ENCODE assay signal across 29 cellular contexts in genomic region chr13:71051573-71051972, GRCh38.
"Had no signal": no experiment of that assay in that cellular context is flagged by ENCODE, and none has a peak within 500 bp of the region (broad histone marks: within the 10 kb centered on the region; RNA-seq: fewer than 3 reads in every experiment).

No MANE protein-coding gene starts in this region.

- H3K9me3 Mint-ChIP-seq: stimulated activated naive CD8-positive, alpha-beta T cell treated with anti-CD3 and anti-CD28 coated beads, Interleukin-15, Interleukin-2, amounts not matched to agents 100 ng/mL and 50 ng/mL, for 24 hours had no signal

- FAIRE-seq: urothelium cell line had no signal

- H3K36me3 Mint-ChIP-seq: stimulated activated effector memory CD8-positive, alpha-beta T cell treated with anti-CD3 and anti-CD28 coated beads, Interleukin-12 subunit alpha, Interleukin-12 subunit beta, amount 100 ng/mL, for 72 hours; stimulated activated memory B cell treated with anti-CD40 and anti-IgM and Interleukin-4, amounts not matched to agents 10 μg/mL and 1 μg/mL and 100 μg/mL, for 72 hours; stimulated activated naive B cell treated with anti-CD40 and anti-IgM and Interleukin-4, amounts not matched to agents 10 μg/mL and 1 μg/mL and 100 μg/mL, for 72 hours had no signal

- H3K27me3 Mint-ChIP-seq: stimulated activated memory B cell treated with anti-CD40 and anti-IgM and Interleukin-4, amounts not matched to agents 10 μg/mL and 1 μg/mL and 100 μg/mL, for 72 hours; stimulated activated naive B cell treated with anti-CD40 and anti-IgM and Interleukin-4, amounts not matched to agents 10 μg/mL and 1 μg/mL and 100 μg/mL, for 72 hours; stimulated activated naive CD8-positive, alpha-beta T cell treated with anti-CD3 and anti-CD28 coated beads, Interleukin-15, amount 100 ng/mL, for 72 hours; stimulated activated naive CD8-positive, alpha-beta T cell treated with anti-CD3 and anti-CD28 coated beads, Interleukin-15, Interleukin-2, amounts not matched to agents 100 ng/mL and 50 ng/mL, for 24 hours; type B pancreatic cell had no signal

- H3K9me3 ChIP-seq: suprapubic skin, testis, thoracic aorta, thyroid gland, upper lobe of right lung, uterus, vagina had no signal

- H3K36me3 ChIP-seq: stomach, suprapubic skin, thoracic aorta, thyroid gland, tibial artery, tibial nerve, transverse colon, upper lobe of left lung, upper lobe of right lung, uterus, vagina had no signal

- H3K27me3 ChIP-seq: stomach, suprapubic skin, testis, thyroid gland, tibial artery, tibial nerve, transverse colon, upper lobe of left lung, upper lobe of right lung, uterus, vagina had no signal

- H3K4me1 Mint-ChIP-seq: stimulated activated effector memory CD8-positive, alpha-beta T cell treated with anti-CD3 and anti-CD28 coated beads, Interleukin-12 subunit alpha, Interleukin-12 subunit beta, amount 100 ng/mL, for 72 hours; stimulated activated memory B cell treated with anti-CD40 and anti-IgM and Interleukin-4, amounts not matched to agents 10 μg/mL and 1 μg/mL and 100 μg/mL, for 72 hours; stimulated activated naive CD8-positive, alpha-beta T cell treated with anti-CD3 and anti-CD28 coated beads, Interleukin-15, amount 100 ng/mL, for 72 hours had no signal

- H3K27ac Mint-ChIP-seq: stimulated activated effector memory CD8-positive, alpha-beta T cell treated with anti-CD3 and anti-CD28 coated beads, Interleukin-12 subunit alpha, Interleukin-12 subunit beta, amount 100 ng/mL, for 72 hours; stimulated activated memory B cell treated with anti-CD40 and anti-IgM and Interleukin-4, amounts not matched to agents 10 μg/mL and 1 μg/mL and 100 μg/mL, for 72 hours; stimulated activated naive B cell treated with anti-CD40 and anti-IgM and Interleukin-4, amounts not matched to agents 10 μg/mL and 1 μg/mL and 100 μg/mL, for 72 hours; stimulated activated naive CD8-positive, alpha-beta T cell treated with anti-CD3 and anti-CD28 coated beads, Interleukin-15, amount 100 ng/mL, for 72 hours; stimulated activated naive CD8-positive, alpha-beta T cell treated with anti-CD3 and anti-CD28 coated beads, Interleukin-15, Interleukin-2, amounts not matched to agents 100 ng/mL and 50 ng/mL, for 24 hours; type B pancreatic cell had no signal

- H3K4me3 Mint-ChIP-seq: stimulated activated effector memory CD8-positive, alpha-beta T cell treated with anti-CD3 and anti-CD28 coated beads, Interleukin-12 subunit alpha, Interleukin-12 subunit beta, amount 100 ng/mL, for 72 hours; stimulated activated memory B cell treated with anti-CD40 and anti-IgM and Interleukin-4, amounts not matched to agents 10 μg/mL and 1 μg/mL and 100 μg/mL, for 72 hours; stimulated activated naive B cell treated with anti-CD40 and anti-IgM and Interleukin-4, amounts not matched to agents 10 μg/mL and 1 μg/mL and 100 μg/mL, for 72 hours; stimulated activated naive CD8-positive, alpha-beta T cell treated with anti-CD3 and anti-CD28 coated beads, Interleukin-15, amount 100 ng/mL, for 72 hours; stimulated activated naive CD8-positive, alpha-beta T cell treated with anti-CD3 and anti-CD28 coated beads, Interleukin-15, Interleukin-2, amounts not matched to agents 100 ng/mL and 50 ng/mL, for 24 hours; type B pancreatic cell had no signal

- DNase-seq: stimulated activated CD4-positive, alpha-beta T cell treated with anti-CD3 and anti-CD28 coated beads, Interleukin-2, amount 100 ng/mL, for 48 hours; stimulated activated CD4-positive, alpha-beta T cell treated with anti-CD3 and anti-CD28 coated beads, Interleukin-4, amount 100 ng/mL, for 1 hour; stimulated activated CD4-positive, alpha-beta T cell treated with anti-CD3 and anti-CD28 coated beads, Interleukin-4, amount 100 ng/mL, for 24 hours; stimulated activated CD4-positive, alpha-beta T cell treated with anti-CD3 and anti-CD28 coated beads, Interleukin-4, amount 100 ng/mL, for 4 hours; stimulated activated CD8-positive, alpha-beta memory T cell treated with anti-CD3 and anti-CD28 coated beads, Interleukin-4, amount 100 ng/mL, for 48 hours; stimulated activated naive B cell treated with anti-CD40 and anti-IgM and Interleukin-4, amounts not matched to agents 10 μg/mL and 1 μg/mL and 100 μg/mL, for 72 hours; stimulated activated naive CD4-positive, alpha-beta T cell; stimulated activated naive CD4-positive, alpha-beta T cell treated with Interleukin-2 at 50 U/mL for 16 hours; stimulated activated naive CD8-positive, alpha-beta T cell treated with anti-CD3 and anti-CD28 coated beads, Interleukin-15, amount 100 ng/mL, for 72 hours; stimulated activated naive CD8-positive, alpha-beta T cell treated with anti-CD3 and anti-CD28 coated beads, Interleukin-15, Interleukin-2, amounts not matched to agents 100 U/mL and 50 U/mL, for 24 hours; stomach; substantia nigra; testis; thyroid gland; tibial artery; transverse colon; trophoblast cell; upper lobe of left lung; upper lobe of right lung; uterus had no signal

- H3K27ac ChIP-seq: stomach, suprapubic skin, testis, thoracic aorta, thyroid gland, tibial artery, tibial nerve, transverse colon, upper lobe of left lung, upper lobe of right lung, uterus, vagina had no signal

- H3K4me3 ChIP-seq: stomach, suprapubic skin, testis, thoracic aorta, thyroid gland, tibial artery, tibial nerve, transverse colon, upper lobe of left lung, upper lobe of right lung, uterus, vagina had no signal

- ATAC-seq: stimulated activated effector memory CD8-positive, alpha-beta T cell treated with anti-CD3 and anti-CD28 coated beads, Interleukin-12 subunit alpha, Interleukin-12 subunit beta, amount 100 ng/mL, for 72 hours; stimulated activated memory B cell treated with anti-CD40 and anti-IgM and Interleukin-4, amounts not matched to agents 10 μg/mL and 1 μg/mL and 100 μg/mL, for 72 hours; stimulated activated naive B cell treated with anti-CD40 and anti-IgM and Interleukin-4, amounts not matched to agents 10 μg/mL and 1 μg/mL and 100 μg/mL, for 72 hours; stimulated activated naive CD8-positive, alpha-beta T cell treated with anti-CD3 and anti-CD28 coated beads, Interleukin-15, amount 100 ng/mL, for 72 hours; stimulated activated naive CD8-positive, alpha-beta T cell treated with anti-CD3 and anti-CD28 coated beads, Interleukin-15, Interleukin-2, amounts not matched to agents 100 U/mL and 50 U/mL, for 24 hours; upper lobe of right lung had no signal

- H3K4me1 ChIP-seq: stomach, suprapubic skin, testis, thyroid gland, tibial artery, tibial nerve, transverse colon, upper lobe of left lung, upper lobe of right lung, uterus, vagina had no signal
